ENCODE assay signal across 8 cellular contexts in the genomic region with DNA sequence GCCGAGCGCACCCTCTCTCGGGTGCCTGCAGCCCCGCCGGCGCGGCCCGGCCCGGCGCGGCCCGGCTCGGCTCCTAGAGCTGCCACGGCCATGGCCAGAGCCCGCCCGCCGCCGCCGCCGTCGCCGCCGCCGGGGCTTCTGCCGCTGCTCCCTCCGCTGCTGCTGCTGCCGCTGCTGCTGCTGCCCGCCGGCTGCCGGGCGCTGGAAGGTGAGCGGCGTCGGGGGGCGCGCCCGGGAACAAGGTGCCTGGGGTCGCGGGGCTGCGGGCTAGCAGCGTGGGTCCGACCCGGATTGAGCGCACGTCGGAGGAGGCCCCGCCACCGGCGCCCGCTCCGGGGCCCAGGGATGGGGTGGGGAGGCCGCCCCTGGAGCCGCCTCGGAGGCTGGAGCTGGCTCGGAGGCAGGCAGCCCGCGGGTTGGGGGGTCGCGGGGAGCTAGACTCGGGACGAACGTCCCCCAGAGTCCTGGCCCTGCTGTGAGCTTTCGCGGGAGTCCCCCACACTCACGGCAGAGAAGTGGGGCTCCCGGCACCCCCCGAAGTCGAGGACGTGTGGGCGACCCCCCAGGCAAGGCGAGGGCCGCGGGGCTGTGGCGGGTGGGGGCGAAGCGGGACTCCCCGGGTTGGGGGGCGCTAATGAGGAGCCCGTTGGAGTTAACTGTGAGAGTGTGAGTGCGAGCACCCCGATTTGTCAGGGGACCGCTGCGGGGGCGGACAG. TPM values are rescaled to one million over a fixed set of nuclear protein-coding genes. Genes with fewer than 3 reads are reported as not detected.
DNase-seq lines count a peak whose midpoint lies in the region; ATAC-seq, FAIRE-seq and TF ChIP-seq lines count a peak whose summit lies in the region.

No MANE protein-coding gene starts in this region.

- DNase-seq in NOMO-1 (lab: John Stamatoyannopoulos, UW; ENCODE audit: unreplicated experiment in 2 of 2) (peak; percentile 18 to 39), NOMO-1 treated with dmso at 0.1 percent for 144 hours (lab: John Stamatoyannopoulos, UW; ENCODE audit: unreplicated experiment) (no peak), bronchial epithelial cell (ENCODE audit: low read depth) (no peak), lower lobe of right lung (no peak), tibial artery (no peak), globus pallidus (ENCODE audit: low spot score) (no peak)
- DNase-seq in NK-92 treated with Interleukin-12 subunit alpha and Interleukin-12 subunit beta, amount 100 ng/mL, for 24 hours (lab: John Stamatoyannopoulos, UW): no peak

- H3K4me3 ChIP-seq in bronchial epithelial cell (ENCODE audit: low read depth, low read length) (peak overlapping the region; percentile 68), lower lobe of right lung (peak overlapping the region; percentile 66), tibial artery (peak overlapping the region; percentile 60 to 66)

- H3K9me3 ChIP-seq in lower lobe of right lung (no peaks in the 10 kb centered on the region), tibial artery (no peaks in the 10 kb centered on the region)

- H3K36me3 ChIP-seq in bronchial epithelial cell (ENCODE audit: control insufficient read depth, insufficient read depth, low read length): no peaks in the 10 kb centered on the region
- no peaks in the 10 kb centered on the region for H3K36me3 ChIP-seq in lower lobe of right lung
- H3K36me3 ChIP-seq in tibial artery: no peaks in the 10 kb centered on the region

- no peak for FAIRE-seq in bronchial epithelial cell (lab: Jason Lieb, UNC)

- H3K4me1 ChIP-seq in lower lobe of right lung: peaks cover 45% of the 10 kb centered on the region
- peaks cover 0 to 57% (median 30%) of the 10 kb centered on the region in 4 donors for H3K4me1 ChIP-seq in tibial artery

- H3K27ac ChIP-seq in lower lobe of right lung (peak overlapping the region; percentile 56), tibial artery (peak overlapping the region; percentile 52 to 73)

- intact Hi-C loops in lower lobe of right lung (cut with DNase I) (no loop called here), tibial artery (cut with DNase I; ENCODE audit: low total_unique reads) (no loop called here)

- no peaks in the 10 kb centered on the region for H3K27me3 ChIP-seq in bronchial epithelial cell (ENCODE audit: control insufficient read depth, insufficient read depth, low read length)
- H3K27me3 ChIP-seq in lower lobe of right lung (ENCODE audit: low read depth): peaks cover 5% of the 10 kb centered on the region
- H3K27me3 ChIP-seq in tibial artery: no peaks in the 10 kb centered on the region

- ATAC-seq in lower lobe of right lung: peak; percentile 20 to 22
- ATAC-seq in HG02610 (IDR thresholded peaks at IDR 0.05; ENCODE audit: unreplicated experiment): no peak

- TF ChIP-seq CTCF in bronchial epithelial cell (IDR thresholded peaks at IDR 0.05; ENCODE audit: insufficient read depth, low read length, severe bottlenecking) (no peak), lower lobe of right lung (IDR thresholded peaks at IDR 0.05) (no peak), tibial artery (IDR thresholded peaks at IDR 0.05) (no peak)

RNA-seq across cellular contexts. Expression of a gene that starts 0.7 kb away (rescaled TPM):
- 9.2 and 16.8 TPM in 2 replicates for total RNA-seq in bronchial epithelial cell
- total RNA-seq in lower lobe of right lung: 4.9 TPM

Comparison
In these comparisons a context has a peak if more than half of its experiments do, and no peak if none do; other contexts are left out.
1. DNase-seq: peak in NOMO-1 (2 of 2); none in NOMO-1 treated with dmso at 0.1 percent for 144 hours (single experiment), bronchial epithelial cell (single experiment), lower lobe of right lung (single experiment), tibial artery (0 of 2), globus pallidus (single experiment) and NK-92 treated with Interleukin-12 subunit alpha and Interleukin-12 subunit beta, amount 100 ng/mL, for 24 hours (single experiment).
2. Peak in every context shown above with its lines, with median percentiles within 50 percentile points of each other: H3K4me3 ChIP-seq.